Comparison of ENCODE assay signal across 19 cellular contexts in genomic region chr10:91271886-91272285, GRCh38. TPM values are rescaled to one million over a fixed set of nuclear protein-coding genes. Genes with fewer than 3 reads are reported as not detected.
DNase-seq lines count a peak whose midpoint lies in the region; FAIRE-seq and TF ChIP-seq lines count a peak whose summit lies in the region.
"Had no signal": no experiment of that assay in that cellular context is flagged by ENCODE, and none has a peak within 500 bp of the region (broad histone marks: within the 10 kb centered on the region; RNA-seq: fewer than 3 reads in every experiment).

No MANE protein-coding gene starts in this region.

- H4K91ac ChIP-seq in mesenchymal stem cell (ENCODE audit: low read length), result no peak overlapping the region

- H3K4ac ChIP-seq in mesenchymal stem cell (ENCODE audit: low read depth in 1 of 2, low read length in 2 of 2), result no peak overlapping the region

- H3K4me3 ChIP-seq in mesenchymal stem cell (ENCODE audit: insufficient read depth in 1 of 2, low read depth in 1 of 2, low read length in 2 of 2), result no peak overlapping the region
- H3K4me3 ChIP-seq: BLaER1 treated with 17β-estradiol and CSF1 and Interleukin-3, amounts not matched to agents 10 nM and 100 nM; GM12878; GM23338; K562; MG63; Peyer's patch had no signal

- intact Hi-C loops in MCF 10A (cut with micrococcal nuclease), result no loop called here

- peak; percentile 31 for FAIRE-seq in colon (lab: Jason Lieb, UNC)
- FAIRE-seq in HTR-8/SVneo (lab: Jason Lieb, UNC), result no peak
- FAIRE-seq: GM12878, K562 had no signal

- no peak overlapping the region for H3K18ac ChIP-seq in mesenchymal stem cell (ENCODE audit: low read depth in 1 of 2, low read length in 2 of 2)

- no peak overlapping the region for H2AK5ac ChIP-seq in mesenchymal stem cell (ENCODE audit: low read length, severe bottlenecking)

- no peaks in the 10 kb centered on the region for H3K79me1 ChIP-seq in mesenchymal stem cell (replicated peaks; ENCODE audit: low read length, poor library complexity, severe bottlenecking)

- CTCF ChIA-PET in MCF 10A (lab: Yijun Ruan, JAX), result interaction anchor here (0.6 kb wide), 1 partner anchor 27 kb away, joined by 3 read pairs; no protein-coding TSS in a partner anchor

- H3K9me3 ChIP-seq in mesenchymal stem cell (ENCODE audit: control insufficient read depth, low read length), result no peaks in the 10 kb centered on the region
- H3K9me3 ChIP-seq: BLaER1 treated with 17β-estradiol and CSF1 and Interleukin-3, amounts not matched to agents 10 nM and 100 nM; MG63; Peyer's patch had no signal

- H2BK120ac ChIP-seq in mesenchymal stem cell (ENCODE audit: low read depth, low read length), result no peak overlapping the region

- no peak overlapping the region for H4K8ac ChIP-seq in mesenchymal stem cell (ENCODE audit: low read length)

- peak overlapping the region; percentile 43 for H3K9ac ChIP-seq in mesenchymal stem cell (ENCODE audit: low read length)
- H3K9ac ChIP-seq: BLaER1 treated with 17β-estradiol and CSF1 and Interleukin-3, amounts not matched to agents 10 nM and 100 nM had no signal

- H2AFZ ChIP-seq in mesenchymal stem cell (ENCODE audit: low read depth, low read length), result no peak overlapping the region
- H2AFZ ChIP-seq: GM23338 had no signal

- no peaks in the 10 kb centered on the region for H3K4me1 ChIP-seq in mesenchymal stem cell (ENCODE audit: control insufficient read depth, insufficient read depth, low read depth, low read length)
- H3K4me1 ChIP-seq: BLaER1 treated with 17β-estradiol and CSF1 and Interleukin-3, amounts not matched to agents 10 nM and 100 nM; Peyer's patch had no signal

- peaks cover 15% of the 10 kb centered on the region for H3K36me3 Mint-ChIP-seq in MCF 10A (ENCODE audit: insufficient read depth, unreplicated experiment)

- H3K36me3 ChIP-seq in mesenchymal stem cell (ENCODE audit: control insufficient read depth in 1 of 2, insufficient read depth in 2 of 2, low read depth in 1 of 2, low read length in 2 of 2), result peaks cover 0 to 11% of the 10 kb centered on the region in 2 experiments
- H3K36me3 ChIP-seq: MG63 had no signal

- no peak overlapping the region for H2BK12ac ChIP-seq in mesenchymal stem cell (ENCODE audit: low read length in 2 of 2)

- peaks cover 5% of the 10 kb centered on the region for H3K4me1 Mint-ChIP-seq in MCF 10A (ENCODE audit: insufficient read depth, unreplicated experiment)

- no peak overlapping the region for H2BK15ac ChIP-seq in mesenchymal stem cell (ENCODE audit: low read depth, poor library complexity, severe bottlenecking)

- H3K27me3 ChIP-seq in mesenchymal stem cell (ENCODE audit: control insufficient read depth in 1 of 2, insufficient read depth in 1 of 2, low read length in 2 of 2), result no peaks in the 10 kb centered on the region
- H3K27me3 ChIP-seq: BLaER1 treated with 17β-estradiol and CSF1 and Interleukin-3, amounts not matched to agents 10 nM and 100 nM; MG63; Peyer's patch had no signal

- H3K27ac Mint-ChIP-seq in MCF 10A (ENCODE audit: low read depth, unreplicated experiment), result no peak overlapping the region
- H3K27ac Mint-ChIP-seq: GM23338 had no signal

- no peak overlapping the region for H3K4me2 ChIP-seq in mesenchymal stem cell (ENCODE audit: low read length, poor library complexity, severe bottlenecking)
- H3K4me2 ChIP-seq: BLaER1 treated with 17β-estradiol and CSF1 and Interleukin-3, amounts not matched to agents 10 nM and 100 nM; GM23338 had no signal

- POLR2A ChIA-PET in MCF 10A (lab: Yijun Ruan, JAX), result interaction anchor here (1.2 kb wide), 1 partner anchor 10 kb away, joined by 3 read pairs; no protein-coding TSS in a partner anchor

- no peak overlapping the region for H3K14ac ChIP-seq in mesenchymal stem cell (ENCODE audit: low read length in 2 of 2)

- H3K27me3 Mint-ChIP-seq in MCF 10A (ENCODE audit: insufficient read depth, unreplicated experiment), result no peaks in the 10 kb centered on the region

- H3K23ac ChIP-seq in mesenchymal stem cell (ENCODE audit: low read length in 2 of 2), result no peak overlapping the region

- WGBS in mesenchymal stem cell, result no CpG with 5 or more reads among the region's 1 CpG

- H3K9me3 Mint-ChIP-seq in MCF 10A (ENCODE audit: unreplicated experiment), result no peaks in the 10 kb centered on the region
- H3K9me3 Mint-ChIP-seq: GM23338 had no signal

- BruUV-seq in MCF 10A (replicated peaks; lab: Mats Ljungman, UMichigan), result no TSS peak

- DNase-seq in AG09319 (ENCODE audit: extremely low read depth, low read depth), result peak; percentile 56
- peak; percentile 56 for DNase-seq in HCEC 1CT
- no peak for DNase-seq in mesenchymal stem cell
- no peak for DNase-seq in GM13976 (ENCODE audit: low spot score)
- no peak for DNase-seq in NCI-H1048 (lab: John Stamatoyannopoulos, UW)
- DNase-seq in HTR-8/SVneo (ENCODE audit: insufficient read length, low spot score), result no peak
- DNase-seq in MCF 10A (ENCODE audit: unreplicated experiment), result no peak
- DNase-seq: MG63, NCI-H1105 treated with DMSO at 0.1 percent for 48 hours, NCI-H187, NCI-H446 treated with DMSO at 0.1 percent for 48 hours, NCI-H82, Peyer's patch, SHP77 had no signal

- H3K27ac ChIP-seq in mesenchymal stem cell (ENCODE audit: low read length, poor library complexity, severe bottlenecking), result no peak overlapping the region
- H3K27ac ChIP-seq: BLaER1 treated with 17β-estradiol and CSF1 and Interleukin-3, amounts not matched to agents 10 nM and 100 nM; Peyer's patch had no signal

- in situ Hi-C loops in GM13976 (cut with MboI; ENCODE audit: low sequenced_read_pairs, unreplicated experiment), result no loop called here

- H3K4me3 Mint-ChIP-seq in MCF 10A (ENCODE audit: unreplicated experiment), result no peak overlapping the region
- H3K4me3 Mint-ChIP-seq: GM23338 had no signal

- TF ChIP-seq CTCF in AG09319 (IDR thresholded peaks at IDR 0.05; ENCODE audit: low read depth, low read length) (no peak), GM13976 (IDR thresholded peaks at IDR 0.05; ENCODE audit: borderline replicate concordance, control extremely low read depth, extremely low read depth, insufficient read depth, missing control alignments) (no peak), MCF 10A (IDR thresholded peaks at IDR 0.05; ENCODE audit: unreplicated experiment) (no peak)

- no peak overlapping the region for H2BK5ac ChIP-seq in mesenchymal stem cell (ENCODE audit: low read depth, low read length, poor library complexity, severe bottlenecking)

RNA-seq across cellular contexts. Expression of gene PCGF5, which starts 51.4 kb away (rescaled TPM):
- polyA plus RNA-seq in mesenchymal stem cell (2013, experiment 1 of 2), result 33.6 TPM
- polyA plus RNA-seq in mesenchymal stem cell (2013, experiment 2 of 2), result 33.7 TPM
- 25.8 and 34.6 TPM in 2 replicates for total RNA-seq in MCF 10A (2022)

Comparison
In these comparisons a context has a peak if more than half of its experiments do, and no peak if none do; other contexts are left out.
1. DNase-seq: peak in AG09319 (single experiment) and HCEC 1CT (single experiment); none in mesenchymal stem cell (single experiment), GM13976 (single experiment), NCI-H1048 (single experiment), HTR-8/SVneo (single experiment) and MCF 10A (single experiment).